In genomic region chr6:22081709-22082108, GRCh38 we compare ENCODE assay signal across 17 cellular contexts.
DNase-seq lines count a peak whose midpoint lies in the region; ATAC-seq, FAIRE-seq and TF ChIP-seq lines count a peak whose summit lies in the region.
"Had no signal": no experiment of that assay in that cellular context is flagged by ENCODE, and none has a peak within 500 bp of the region (broad histone marks: within the 10 kb centered on the region; RNA-seq: fewer than 3 reads in every experiment).

No MANE protein-coding gene starts in this region.

- TF ChIP-seq CTCF in endodermal cell (conservative IDR thresholded peaks at IDR 0.05), result no peak
- no peak for TF ChIP-seq CTCF in adrenal gland (IDR thresholded peaks at IDR 0.05)
- no peak for TF ChIP-seq CTCF in spleen (IDR thresholded peaks at IDR 0.05 in 8 of 11, conservative IDR thresholded peaks at IDR 0.05 in 3 of 11)

- H3K27ac ChIP-seq in endodermal cell (ENCODE audit: low read depth, low read length) (no peak overlapping the region), adrenal gland (peak overlapping the region in 1 of 5 donors; percentile 4), spleen (no peak overlapping the region)
- H3K27ac ChIP-seq: colonic mucosa had no signal

- H3K36me3 ChIP-seq in endodermal cell (ENCODE audit: control insufficient read depth, insufficient read depth, low read length) (peaks cover 55% of the 10 kb centered on the region), adrenal gland (replicated peaks in 1 of 2) (no peaks in the 10 kb centered on the region), spleen (no peaks in the 10 kb centered on the region)
- H3K36me3 ChIP-seq: colonic mucosa had no signal

- peaks cover 12% of the 10 kb centered on the region for H3K4me1 Mint-ChIP-seq in endodermal cell
- H3K4me1 Mint-ChIP-seq: CD4-positive, alpha-beta memory T cell had no signal

- H3K9me3 ChIP-seq in endodermal cell (ENCODE audit: control insufficient read depth, low read length) (peaks cover 24% of the 10 kb centered on the region), adrenal gland (replicated peaks in 1 of 3) (no peaks in the 10 kb centered on the region), spleen (peaks cover 0 to 9% (median 0%) of the 10 kb centered on the region in 8 donors)
- H3K9me3 ChIP-seq: colonic mucosa had no signal

- ATAC-seq in GM21423 (IDR thresholded peaks at IDR 0.05; ENCODE audit: unreplicated experiment), result peak; percentile 72
- peak; percentile 52 for ATAC-seq in HG03045 (IDR thresholded peaks at IDR 0.05; ENCODE audit: unreplicated experiment)

- DNase-seq in GM12892 (ENCODE audit: insufficient read length) (no peak), endodermal cell (no peak), NCI-H345 treated with DMSO at 0.1 percent for 48 hours (lab: John Stamatoyannopoulos, UW; ENCODE audit: unreplicated experiment) (no peak), adrenal gland (no peak), spleen (no peak), SKM-1 (lab: John Stamatoyannopoulos, UW; ENCODE audit: unreplicated experiment) (no peak)
- DNase-seq: activated naive CD4-positive, alpha-beta T cell treated with anti-CD3 and anti-CD28 coated beads, Interleukin-2, amount 50 U/mL, for 16 hours; activated T-cell treated with anti-CD3 and anti-CD28 coated beads for 4 hours; CD4-positive, alpha-beta memory T cell; colonic mucosa; DND-41; kidney glomerular epithelial cell; mesenchymal stem cell; SW 1271 had no signal

- no peaks in the 10 kb centered on the region for H3K27me3 Mint-ChIP-seq in endodermal cell (ENCODE audit: insufficient read depth)
- H3K27me3 Mint-ChIP-seq: CD4-positive, alpha-beta memory T cell had no signal

- TF ChIP-seq POLR2A in GM12892 (IDR thresholded peaks at IDR 0.05; ENCODE audit: low read depth, low read length) (no peak), adrenal gland (IDR thresholded peaks at IDR 0.05) (no peak), spleen (IDR thresholded peaks at IDR 0.05) (no peak)

- peaks cover 13% of the 10 kb centered on the region for H3K9me3 Mint-ChIP-seq in endodermal cell

- 95 to 96% methylated on average over 4 of the region's 4 CpGs for WGBS in endodermal cell (ENCODE audit: insufficient coverage in 1 of 2, insufficient read length in 1 of 2), 2 experiments
- 88 to 94% (median 93%) methylated on average over 4 of the region's 4 CpGs for WGBS in adrenal gland, 4 donors
- 76 to 94% (median 88%) methylated on average over 4 of the region's 4 CpGs for WGBS in spleen, 5 donors

- H3K27ac Mint-ChIP-seq in endodermal cell, result peak overlapping the region; percentile 46
- H3K27ac Mint-ChIP-seq: CD4-positive, alpha-beta memory T cell had no signal

- H3K4me3 ChIP-seq in endodermal cell (ENCODE audit: low read length) (no peak overlapping the region), adrenal gland (no peak overlapping the region), spleen (no peak overlapping the region)
- H3K4me3 ChIP-seq: colonic mucosa had no signal

- no peak overlapping the region for H3K4me3 Mint-ChIP-seq in endodermal cell
- H3K4me3 Mint-ChIP-seq: CD4-positive, alpha-beta memory T cell had no signal

- no peaks in the 10 kb centered on the region for H3K27me3 ChIP-seq in endodermal cell (ENCODE audit: control insufficient read depth, insufficient read depth, low read length, poor library complexity, severe bottlenecking)
- H3K27me3 ChIP-seq in adrenal gland, result no peaks in the 10 kb centered on the region
- H3K27me3 ChIP-seq in spleen (replicated peaks in 1 of 7), result no peaks in the 10 kb centered on the region
- H3K27me3 ChIP-seq: colonic mucosa had no signal

- intact Hi-C loops in adrenal gland (cut with DNase I) (no loop called here), spleen (cut with DNase I; ENCODE audit: low total_unique reads) (no loop called here)

- H3K36me3 Mint-ChIP-seq in endodermal cell (ENCODE audit: low read depth), result peaks cover 31% of the 10 kb centered on the region
- H3K36me3 Mint-ChIP-seq: CD4-positive, alpha-beta memory T cell had no signal

- FAIRE-seq in GM12892 (lab: Jason Lieb, UNC), result peak; percentile 21
- FAIRE-seq: endothelial cell of umbilical vein had no signal

- H3K9ac ChIP-seq in endodermal cell (ENCODE audit: extremely low read depth, low read length, poor library complexity, severe bottlenecking), result no peak overlapping the region

- H3K4me1 ChIP-seq in endodermal cell (ENCODE audit: control insufficient read depth, insufficient read depth, low read length) (no peaks in the 10 kb centered on the region), adrenal gland (replicated peaks in 1 of 2) (peaks cover 0 to 7% of the 10 kb centered on the region in 2 donors), spleen (no peaks in the 10 kb centered on the region)
- H3K4me1 ChIP-seq: colonic mucosa had no signal
